Comparison of ENCODE assay signal across 9 cellular contexts in the genomic region with DNA sequence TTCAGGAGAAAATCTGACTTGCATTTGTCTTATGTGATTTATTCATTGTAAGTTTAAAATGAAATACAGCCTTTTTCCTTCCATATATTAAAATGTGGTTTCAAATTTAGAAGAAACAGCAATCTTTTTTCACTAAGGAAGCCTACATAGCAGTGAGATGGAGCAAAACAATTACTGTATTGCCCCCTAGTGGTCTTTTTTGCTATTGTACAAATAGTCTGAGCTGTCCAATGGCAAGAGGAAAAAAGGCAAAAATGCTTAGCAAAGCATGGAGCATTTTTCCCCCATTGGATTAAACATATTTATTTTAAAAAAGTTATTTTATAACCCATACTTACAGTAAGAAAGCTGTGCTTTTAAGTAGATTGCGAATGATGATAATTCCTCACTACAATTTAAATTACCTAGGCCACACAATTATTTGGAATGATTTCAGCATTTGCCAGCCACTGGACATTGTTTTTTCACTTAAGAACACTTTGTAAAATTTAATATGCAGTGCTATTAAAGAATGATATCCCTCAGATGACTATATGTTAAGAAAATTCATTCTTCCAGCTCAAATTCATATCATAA.
DNase-seq lines count a peak whose midpoint lies in the region; ATAC-seq, FAIRE-seq and TF ChIP-seq lines count a peak whose summit lies in the region.
"Had no signal": no experiment of that assay in that cellular context is flagged by ENCODE, and none has a peak within 500 bp of the region (broad histone marks: within the 10 kb centered on the region; RNA-seq: fewer than 3 reads in every experiment).

No MANE protein-coding gene starts in this region.

- TF ChIP-seq RAD21 in GM12878 (IDR thresholded peaks at IDR 0.05; ENCODE audit: insufficient read depth, low read depth, low read length): peak; percentile 74

- SMC1A ChIA-PET in GM12878 (lab: Charles Lee; ENCODE audit: uncharacterized antibody, unreplicated experiment): interaction anchor here (0.6 to 1.5 kb wide), 19 partner anchors 8 to 1172 kb away, joined by 3 to 16 read pairs (median 3); a partner anchor contains a TSS

- no peak overlapping the region for H3K4me3 Mint-ChIP-seq in immature natural killer cell
- H3K4me3 Mint-ChIP-seq: stimulated activated naive CD8-positive, alpha-beta T cell treated with anti-CD3 and anti-CD28 coated beads, Interleukin-15, Interleukin-2, amounts not matched to agents 100 ng/mL and 50 ng/mL, for 24 hours had no signal

- no peaks in the 10 kb centered on the region; a peak in 2 of 4 replicates for H3K27me3 ChIP-seq in GM12878 (replicated peaks in 1 of 2; ENCODE audit: control insufficient read depth in 2 of 2, insufficient read depth in 2 of 2, low read length in 1 of 2)
- no peaks in the 10 kb centered on the region for H3K27me3 ChIP-seq in suprapubic skin

- DNase-seq in ELF-1 (ENCODE audit: low read depth, low spot score) (peak; percentile 11), NCI-H446 treated with DMSO at 0.1 percent for 48 hours (lab: John Stamatoyannopoulos, UW) (peak; percentile 24), GM12878 (ENCODE audit: low read depth, low spot score) (peak; percentile 11), immature natural killer cell (peak; percentile 26 to 51 (median 37)), suprapubic skin (ENCODE audit: low spot score in 2 of 2) (no peak), 8988T (no peak)

- H3K27ac ChIP-seq in GM12878 (ENCODE audit: control insufficient read depth, insufficient read depth): no peak overlapping the region
- no peak overlapping the region for H3K27ac ChIP-seq in suprapubic skin

- H3K9me3 ChIP-seq in GM12878 (replicated peaks; ENCODE audit: control insufficient read depth, insufficient read depth, low read length): no peaks in the 10 kb centered on the region
- no peaks in the 10 kb centered on the region for H3K9me3 ChIP-seq in suprapubic skin

- no peaks in the 10 kb centered on the region for H4K20me1 ChIP-seq in GM12878 (ENCODE audit: control insufficient read depth, insufficient read depth)

- RAD21 ChIA-PET in GM12878 (lab: Charles Lee; ENCODE audit: unreplicated experiment): interaction anchor here (0.6 to 3.2 kb wide), 11 partner anchors 8 to 887 kb away, joined by 3 to 28 read pairs (median 3); a partner anchor contains a TSS

- H3K4me1 Mint-ChIP-seq in immature natural killer cell: no peaks in the 10 kb centered on the region

- H3K9me3 Mint-ChIP-seq in immature natural killer cell: no peaks in the 10 kb centered on the region
- H3K9me3 Mint-ChIP-seq: stimulated activated naive CD8-positive, alpha-beta T cell treated with anti-CD3 and anti-CD28 coated beads, Interleukin-15, Interleukin-2, amounts not matched to agents 100 ng/mL and 50 ng/mL, for 24 hours had no signal

- TF ChIP-seq CTCF in GM12878 (IDR thresholded peaks at IDR 0.05 in 2 of 3, conservative IDR thresholded peaks at IDR 0.05 in 1 of 3; ENCODE audit: control insufficient read depth in 2 of 3, extremely low read depth in 1 of 3, insufficient read depth in 1 of 3, low read depth in 3 of 3, low read length in 3 of 3) (peak; percentile 65 to 76 (median 74)), suprapubic skin (IDR thresholded peaks at IDR 0.05) (peak; percentile 60 to 64)

- no peak overlapping the region for H3K27ac Mint-ChIP-seq in immature natural killer cell
- H3K27ac Mint-ChIP-seq: stimulated activated naive CD8-positive, alpha-beta T cell treated with anti-CD3 and anti-CD28 coated beads, Interleukin-15, Interleukin-2, amounts not matched to agents 100 ng/mL and 50 ng/mL, for 24 hours had no signal

- H3K36me3 ChIP-seq in GM12878 (ENCODE audit: control insufficient read depth in 2 of 2, insufficient read depth in 2 of 2, low read length in 1 of 2) (no peaks in the 10 kb centered on the region), suprapubic skin (no peaks in the 10 kb centered on the region)

- TF ChIP-seq POLR2A in GM12878 (IDR thresholded peaks at IDR 0.05; ENCODE audit: low read depth, low read length) (no peak), suprapubic skin (IDR thresholded peaks at IDR 0.05) (no peak)

- CTCF ChIA-PET in GM12878 (lab: Yijun Ruan, JAX): interaction anchor here (0.6 to 3.2 kb wide), 40 partner anchors 8 to 888 kb away, joined by 3 to 41 read pairs (median 5); a partner anchor contains a TSS

- H3K9ac ChIP-seq in GM12878 (ENCODE audit: control insufficient read depth, insufficient read depth, low read length): no peak overlapping the region

- no TSS peak for BruUV-seq in GM12878 (replicated peaks; lab: Mats Ljungman, UMichigan)

- no peak for FAIRE-seq in GM12878 (lab: Jason Lieb, UNC)

- H3K4me3 ChIP-seq in GM12878 (no peak overlapping the region), suprapubic skin (no peak overlapping the region)

- TF ChIP-seq EP300 in GM12878 (IDR thresholded peaks at IDR 0.05; ENCODE audit: borderline replicate concordance in 1 of 2, control insufficient read depth in 1 of 2, low read depth in 2 of 2, low read length in 2 of 2) (no peak), suprapubic skin (IDR thresholded peaks at IDR 0.05) (no peak)

- peaks cover 0 to 2% (median 0%) of the 10 kb centered on the region in 3 donors for H3K27me3 Mint-ChIP-seq in immature natural killer cell (ENCODE audit: low read depth in 3 of 3)

- no peaks in the 10 kb centered on the region for H3K79me2 ChIP-seq in GM12878 (ENCODE audit: control insufficient read depth, insufficient read depth, low read length)

- POLR2A ChIA-PET in GM12878 (lab: Charles Lee): no interaction called here

- H2AFZ ChIP-seq in GM12878 (ENCODE audit: control insufficient read depth, low read depth, low read length): no peak overlapping the region

- H3K4me1 ChIP-seq in GM12878 (ENCODE audit: control insufficient read depth, insufficient read depth, low read length) (no peaks in the 10 kb centered on the region), suprapubic skin (no peaks in the 10 kb centered on the region)

- in situ Hi-C loops in GM12878 (cut with MboI): no loop called here

- intact Hi-C loops in GM12878 (cut with micrococcal nuclease; ENCODE audit: unreplicated experiment): loop anchor here (5.0 kb wide), 1 partner anchor 121 kb away; a partner anchor contains a TSS

- ATAC-seq in GM19463 (IDR thresholded peaks at IDR 0.05; ENCODE audit: unreplicated experiment): peak; percentile 93
- ATAC-seq in HG03439 (IDR thresholded peaks at IDR 0.05; ENCODE audit: unreplicated experiment): peak; percentile 92
- ATAC-seq in GM12878: peak; percentile 96

- no peak overlapping the region for H3K4me2 ChIP-seq in GM12878 (ENCODE audit: control insufficient read depth, insufficient read depth)

- H3K36me3 Mint-ChIP-seq in immature natural killer cell: no peaks in the 10 kb centered on the region

- 0% methylated on average over 1 of the region's 1 CpG for whole genome bisulfite sequencing in GM12878 (ENCODE audit: insufficient coverage, insufficient replicate concordance, low lambda C conversion rate, missing lambda C conversion rate)
- WGBS in suprapubic skin: 62% methylated on average over 1 of the region's 1 CpG

TF ChIP-seq in GM12878, 131 proteins besides CTCF, POLR2A, EP300 and RAD21:
- TF ChIP-seq SMC3 (IDR thresholded peaks at IDR 0.05; ENCODE audit: borderline replicate concordance, low read length): peak; percentile 61
- TF ChIP-seq ZNF24 (IDR thresholded peaks at IDR 0.05): peak; percentile 19; the same call in 1 of the 2 replicates
- no peak for TF ChIP-seq HCFC1 (IDR thresholded peaks at IDR 0.05; ENCODE audit: low read length)

Comparison
In these comparisons a context has a peak if more than half of its experiments do, and no peak if none do; other contexts are left out.
1. DNase-seq: peak in ELF-1 (single experiment), NCI-H446 treated with DMSO at 0.1 percent for 48 hours (single experiment), GM12878 (single experiment) and immature natural killer cell (3 of 3); none in suprapubic skin (0 of 2) and 8988T (single experiment).
2. Peak in every context shown above with its lines, with median percentiles within 50 percentile points of each other: ATAC-seq.